Comparison of ENCODE assay signal across 20 cellular contexts in the genomic region with DNA sequence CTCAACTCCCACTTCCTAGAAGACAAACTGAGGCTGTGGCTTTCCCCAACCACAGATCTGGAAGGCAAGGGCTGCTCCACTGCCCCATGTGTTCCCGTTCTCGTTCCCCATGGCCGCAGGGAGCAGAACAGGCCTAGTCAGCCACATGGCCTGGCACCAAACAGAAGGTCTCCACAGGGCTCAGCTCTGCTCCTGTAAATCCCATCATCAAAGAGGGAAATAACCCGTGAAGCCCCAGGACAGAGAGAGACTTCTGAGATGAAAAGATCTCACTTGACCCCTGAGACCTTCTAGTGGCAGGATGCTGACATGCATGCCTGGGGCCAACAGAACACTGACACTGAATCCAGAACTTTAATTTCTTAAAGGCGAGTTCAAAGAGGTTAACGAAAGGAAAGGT.
DNase-seq lines count a peak whose midpoint lies in the region; ATAC-seq and TF ChIP-seq lines count a peak whose summit lies in the region.
"Had no signal": no experiment of that assay in that cellular context is flagged by ENCODE, and none has a peak within 500 bp of the region (broad histone marks: within the 10 kb centered on the region; RNA-seq: fewer than 3 reads in every experiment).

No MANE protein-coding gene starts in this region.

- H2AK5ac ChIP-seq in mesendoderm (ENCODE audit: low read length): no peak overlapping the region

- WGBS in mesendoderm (ENCODE audit: extremely low coverage, insufficient coverage, low lambda C conversion rate): no CpG with 5 or more reads among the region's 6 CpGs

- no peak overlapping the region for H4K5ac ChIP-seq in mesendoderm (ENCODE audit: low read length)

- H4K20me1 ChIP-seq in BLaER1: peaks cover 100% of the 10 kb centered on the region
- H4K20me1 ChIP-seq in PC-3 (ENCODE audit: low read length): no peaks in the 10 kb centered on the region

- no peak overlapping the region for H3K18ac ChIP-seq in mesendoderm (ENCODE audit: low read length)

- POLR2A ChIA-PET in CD4-positive, alpha-beta T cell (lab: Charles Lee): interaction anchor here (1.4 to 83.0 kb wide), 5 partner anchors 7 to 41 kb away, joined by 7 to 4389 read pairs (median 10); a partner anchor contains a TSS
- POLR2A ChIA-PET in PC-3 (lab: Charles Lee; ENCODE audit: unreplicated experiment): no interaction called here

- H3K79me2 ChIP-seq in mesendoderm (ENCODE audit: control insufficient read depth, insufficient read depth, low read length) (peaks cover 21% of the 10 kb centered on the region), PC-3 (ENCODE audit: low read length) (no peaks in the 10 kb centered on the region)

- H2AFZ ChIP-seq in PC-3 (ENCODE audit: low read length): no peak overlapping the region

- no peak for ATAC-seq in CD4-positive, alpha-beta T cell (ENCODE audit: poor library complexity)
- ATAC-seq in activated T-helper 17 cell treated with anti-CD3 and anti-CD28 coated beads, Interleukin-2, amount 50 U/mL, for 72 hours (replicated peaks): peak; percentile 41
- no peak for ATAC-seq in PC-3
- ATAC-seq: left ventricle myocardium superior, Panc1, SK-N-SH treated with all-trans-retinoic acid at 6 μM for 48 hours had no signal

- no peak overlapping the region for H2BK120ac ChIP-seq in mesendoderm (ENCODE audit: low read depth, low read length)

- peak overlapping the region; percentile 89 for H3K4me3 Mint-ChIP-seq in CD4-positive, alpha-beta T cell
- H3K4me3 Mint-ChIP-seq in activated T-helper 17 cell treated with anti-CD3 and anti-CD28 coated beads, Interleukin-2, amount 50 U/mL, for 72 hours: peak overlapping the region; percentile 82

- BruUV-seq in PC-3 (replicated peaks; lab: Mats Ljungman, UMichigan): no TSS peak

- no peak overlapping the region for H4K8ac ChIP-seq in mesendoderm (ENCODE audit: low read depth, low read length)

- H3K27me3 Mint-ChIP-seq in CD4-positive, alpha-beta T cell: no peaks in the 10 kb centered on the region
- no peaks in the 10 kb centered on the region for H3K27me3 Mint-ChIP-seq in activated T-helper 17 cell treated with anti-CD3 and anti-CD28 coated beads, Interleukin-2, amount 50 U/mL, for 72 hours

- peaks cover 99% of the 10 kb centered on the region for H3K4me1 Mint-ChIP-seq in CD4-positive, alpha-beta T cell (ENCODE audit: low read depth)
- peaks cover 75% of the 10 kb centered on the region for H3K4me1 Mint-ChIP-seq in activated T-helper 17 cell treated with anti-CD3 and anti-CD28 coated beads, Interleukin-2, amount 50 U/mL, for 72 hours

- H3K9ac ChIP-seq in BLaER1 (no peak overlapping the region), mesendoderm (ENCODE audit: low read length) (no peak overlapping the region), PC-3 (ENCODE audit: low read length) (no peak overlapping the region)

- H2BK5ac ChIP-seq in mesendoderm (ENCODE audit: low read length): no peak overlapping the region

- H3K4me3 ChIP-seq in BLaER1 (no peak overlapping the region), mesendoderm (ENCODE audit: low read length) (no peak overlapping the region), PC-3 (ENCODE audit: low read length) (no peak overlapping the region)
- H3K4me3 ChIP-seq: esophagus squamous epithelium, MG63, suprapubic skin had no signal

- intact Hi-C loops in CD4-positive, alpha-beta T cell (cut with DNase I, micrococcal nuclease): no loop called here
- intact Hi-C loops in PC-3 (cut with micrococcal nuclease): no loop called here

- H3K23ac ChIP-seq in mesendoderm (ENCODE audit: low read length): no peak overlapping the region

- DNase-seq in CD4-positive, alpha-beta T cell: no peak
- DNase-seq in mesendoderm (peak; percentile 41), PC-3 (no peak), NCI-H510A (lab: John Stamatoyannopoulos, UW) (no peak), globus pallidus (ENCODE audit: low spot score) (no peak)
- DNase-seq: AML-193; esophagus squamous epithelium; glutamatergic neuron; HCEC 1CT; IMR-90; left ventricle myocardium superior; MG63; NCI-H1694; NCI-H2227 treated with DMSO at 0.1 percent for 48 hours; stimulated activated CD4-positive, alpha-beta T cell treated with anti-CD3 and anti-CD28 coated beads, Interleukin-4, amount 100 ng/mL, for 1 hour had no signal

- H3K4ac ChIP-seq in mesendoderm (ENCODE audit: low read depth, low read length): no peak overlapping the region

- peaks cover 39% of the 10 kb centered on the region for H3K79me1 ChIP-seq in mesendoderm (ENCODE audit: low read length)

- H3K27me3 ChIP-seq in BLaER1 (no peaks in the 10 kb centered on the region), mesendoderm (ENCODE audit: insufficient read depth, low read length, poor library complexity) (no peaks in the 10 kb centered on the region), PC-3 (ENCODE audit: low read length) (peaks cover 62% of the 10 kb centered on the region)
- H3K27me3 ChIP-seq in CD4-positive, alpha-beta T cell (ENCODE audit: control insufficient read depth, insufficient read depth, low read length): no peaks in the 10 kb centered on the region
- H3K27me3 ChIP-seq: MG63, suprapubic skin had no signal

- peaks cover 98% of the 10 kb centered on the region for H3K36me3 Mint-ChIP-seq in CD4-positive, alpha-beta T cell (ENCODE audit: low read depth)
- H3K36me3 Mint-ChIP-seq in activated T-helper 17 cell treated with anti-CD3 and anti-CD28 coated beads, Interleukin-2, amount 50 U/mL, for 72 hours (ENCODE audit: low read depth): peaks cover 86% of the 10 kb centered on the region

- H3K36me3 ChIP-seq in BLaER1 (peaks cover 42% of the 10 kb centered on the region), mesendoderm (ENCODE audit: control insufficient read depth, insufficient read depth, low read length) (no peaks in the 10 kb centered on the region), PC-3 (ENCODE audit: low read depth, low read length) (no peaks in the 10 kb centered on the region)
- H3K36me3 ChIP-seq: MG63, suprapubic skin had no signal

- H3K4me2 ChIP-seq in BLaER1: peak overlapping the region; percentile 27
- H3K4me2 ChIP-seq in mesendoderm (ENCODE audit: low read length): no peak overlapping the region
- no peak overlapping the region for H3K4me2 ChIP-seq in PC-3 (ENCODE audit: low read length)

- no peaks in the 10 kb centered on the region for H3K9me3 Mint-ChIP-seq in CD4-positive, alpha-beta T cell
- no peaks in the 10 kb centered on the region for H3K9me3 Mint-ChIP-seq in activated T-helper 17 cell treated with anti-CD3 and anti-CD28 coated beads, Interleukin-2, amount 50 U/mL, for 72 hours

- H3K4me1 ChIP-seq in BLaER1 (peaks cover 51% of the 10 kb centered on the region), mesendoderm (ENCODE audit: control insufficient read depth, low read depth, low read length) (no peaks in the 10 kb centered on the region), PC-3 (ENCODE audit: insufficient read depth, low read length) (no peaks in the 10 kb centered on the region)

- H3K9me2 ChIP-seq in PC-3 (replicated peaks; ENCODE audit: low read length): no peaks in the 10 kb centered on the region

- no peak for TF ChIP-seq CTCF in CD4-positive, alpha-beta T cell (IDR thresholded peaks at IDR 0.05)
- no peak for TF ChIP-seq CTCF in PC-3 (conservative IDR thresholded peaks at IDR 0.05; ENCODE audit: low read depth, low read length)

- H3K9me3 ChIP-seq in BLaER1: no peaks in the 10 kb centered on the region
- H3K9me3 ChIP-seq in CD4-positive, alpha-beta T cell (ENCODE audit: control insufficient read depth, low read length): no peaks in the 10 kb centered on the region
- no peaks in the 10 kb centered on the region for H3K9me3 ChIP-seq in PC-3 (ENCODE audit: low read length)
- H3K9me3 ChIP-seq: esophagus squamous epithelium, MG63, suprapubic skin had no signal

- H2BK15ac ChIP-seq in mesendoderm (replicated peaks; ENCODE audit: low read depth): no peak overlapping the region

- peak overlapping the region; percentile 10 for H3K56ac ChIP-seq in mesendoderm (ENCODE audit: low read length)

- peak overlapping the region; percentile 95 for H3K27ac Mint-ChIP-seq in CD4-positive, alpha-beta T cell
- peak overlapping the region; percentile 97 for H3K27ac Mint-ChIP-seq in activated T-helper 17 cell treated with anti-CD3 and anti-CD28 coated beads, Interleukin-2, amount 50 U/mL, for 72 hours

- H3K27ac ChIP-seq in BLaER1: no peak overlapping the region
- H3K27ac ChIP-seq in CD4-positive, alpha-beta T cell (ENCODE audit: low read depth, low read length): peak overlapping the region; percentile 83
- no peak overlapping the region for H3K27ac ChIP-seq in mesendoderm (ENCODE audit: low read depth, low read length)
- H3K27ac ChIP-seq in PC-3 (ENCODE audit: low read length): no peak overlapping the region
- H3K27ac ChIP-seq: esophagus squamous epithelium, suprapubic skin had no signal

- no peaks in the 10 kb centered on the region for H3F3A ChIP-seq in PC-3 (ENCODE audit: low read length, unreplicated experiment)

- CTCF ChIA-PET in CD4-positive, alpha-beta T cell (lab: Charles Lee): interaction anchor here (0.5 to 2.1 kb wide), 5 partner anchors 15 to 980 kb away, joined by 3 to 9 read pairs (median 5); no protein-coding TSS in a partner anchor
- CTCF ChIA-PET in PC-3 (lab: Charles Lee): no interaction called here
